11 cellular contexts compared by ENCODE assay signal in the genomic region with DNA sequence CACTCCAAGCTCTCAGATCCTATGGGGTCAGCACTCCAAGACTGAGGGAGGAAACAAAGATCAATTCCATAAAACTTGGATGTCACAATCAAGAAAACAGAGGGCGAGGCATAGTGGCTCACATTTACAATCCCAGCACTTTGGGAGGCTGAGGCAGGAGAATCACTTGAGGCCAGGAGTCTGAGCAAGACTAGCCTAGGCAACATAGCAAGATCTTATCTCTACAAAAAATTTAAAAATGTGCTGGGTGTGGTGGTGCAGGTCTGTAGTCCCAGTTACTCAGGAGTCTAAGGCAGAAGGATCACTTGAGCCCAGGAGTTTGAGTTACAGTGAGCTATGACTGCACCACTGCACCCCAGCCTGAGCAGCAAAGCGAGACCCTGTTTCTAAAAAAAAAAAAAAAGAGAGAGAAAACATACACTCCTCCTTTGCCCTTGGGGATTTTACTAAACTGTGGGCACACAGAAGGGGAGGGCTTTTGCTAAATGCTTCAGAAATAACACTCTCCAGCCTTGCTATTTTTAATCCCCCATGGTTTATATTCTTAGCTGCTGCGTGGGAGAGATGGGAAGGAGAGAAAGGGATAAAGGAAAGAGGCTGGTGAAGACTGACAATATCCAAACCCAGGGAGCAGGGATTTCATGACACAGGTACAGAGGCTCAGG. TPM values are rescaled to one million over a fixed set of nuclear protein-coding genes. Genes with fewer than 3 reads are reported as not detected.
DNase-seq lines count a peak whose midpoint lies in the region; ATAC-seq, FAIRE-seq and TF ChIP-seq lines count a peak whose summit lies in the region.
"Had no signal": no experiment of that assay in that cellular context is flagged by ENCODE, and none has a peak within 500 bp of the region (broad histone marks: within the 10 kb centered on the region; RNA-seq: fewer than 3 reads in every experiment).

No MANE protein-coding gene starts in this region.

- H3K4me3 Mint-ChIP-seq in Calu3 (ENCODE audit: low read depth, unreplicated experiment) (no peak overlapping the region), WTC11 (no peak overlapping the region)

- no peak for ATAC-seq in WTC11
- no peak for ATAC-seq in HG03565 (IDR thresholded peaks at IDR 0.05; ENCODE audit: unreplicated experiment)

- 47 to 93% methylated on average over 3 of the region's 3 CpGs for WGBS in esophagus squamous epithelium, 2 donors

- H3K27ac ChIP-seq in esophagus squamous epithelium (peak overlapping the region in 3 of 4 donors; percentile 64 to 80 (median 74)), skeletal muscle tissue (ENCODE audit: low read depth, low read length) (peak overlapping the region; percentile 45)
- H3K27ac ChIP-seq: hepatocyte had no signal

- TF ChIP-seq POLR2A in esophagus squamous epithelium (IDR thresholded peaks at IDR 0.05), result no peak

- no peak overlapping the region for H3K4me3 ChIP-seq in esophagus squamous epithelium
- no peak overlapping the region for H3K4me3 ChIP-seq in skeletal muscle tissue (ENCODE audit: low read length in 3 of 3)
- H3K4me3 ChIP-seq: hepatocyte had no signal

- POLR2A ChIA-PET in WTC11 (lab: Charles Lee), result interaction anchor here (0.6 to 0.7 kb wide), 2 partner anchors 18 to 181 kb away, joined by 4 to 6 read pairs; no protein-coding TSS in a partner anchor

- no peak for TF ChIP-seq CTCF in Calu3 (IDR thresholded peaks at IDR 0.05; ENCODE audit: unreplicated experiment)
- no peak for TF ChIP-seq CTCF in WTC11 (IDR thresholded peaks at IDR 0.05)
- no peak for TF ChIP-seq CTCF in esophagus squamous epithelium (IDR thresholded peaks at IDR 0.05)

- DNase-seq in Calu3 (no peak), WTC11 (ENCODE audit: low spot score) (no peak), esophagus squamous epithelium (lab: John Stamatoyannopoulos, UW) (no peak), NCI-H2171 treated with DMSO at 0.1 percent for 48 hours (lab: John Stamatoyannopoulos, UW) (no peak), kidney glomerular epithelial cell (lab: John Stamatoyannopoulos, UW) (no peak), HTR-8/SVneo (ENCODE audit: insufficient read length, low spot score) (no peak)
- DNase-seq: NCI-H524, occipital lobe had no signal

- H3K9me3 ChIP-seq in esophagus squamous epithelium (no peaks in the 10 kb centered on the region), skeletal muscle tissue (ENCODE audit: control insufficient read depth in 3 of 3, low read length in 3 of 3) (no peaks in the 10 kb centered on the region)

- peaks cover 34% of the 10 kb centered on the region for H3K4me1 Mint-ChIP-seq in Calu3 (ENCODE audit: low read depth, unreplicated experiment)
- H3K4me1 Mint-ChIP-seq in WTC11, result no peaks in the 10 kb centered on the region

- peak overlapping the region in 2 of 3 donors; percentile 20 to 64 for H3K9ac ChIP-seq in skeletal muscle tissue (ENCODE audit: low read depth in 1 of 3, low read length in 3 of 3)

- H3K27me3 Mint-ChIP-seq in Calu3 (ENCODE audit: unreplicated experiment), result no peaks in the 10 kb centered on the region
- H3K27me3 Mint-ChIP-seq in WTC11 (ENCODE audit: low read depth), result no peaks in the 10 kb centered on the region

- H3K27ac Mint-ChIP-seq in Calu3 (ENCODE audit: unreplicated experiment), result peak overlapping the region; percentile 98
- peak overlapping the region; percentile 23; the same call in 1 of the 2 replicates for H3K27ac Mint-ChIP-seq in WTC11

- intact Hi-C loops in Calu3 (cut with micrococcal nuclease; ENCODE audit: unreplicated experiment) (no loop called here), esophagus squamous epithelium (cut with DNase I) (no loop called here)

- H3K27me3 ChIP-seq in esophagus squamous epithelium (no peaks in the 10 kb centered on the region), skeletal muscle tissue (ENCODE audit: control insufficient read depth in 3 of 3, insufficient read depth in 3 of 3, low read length in 3 of 3) (no peaks in the 10 kb centered on the region)
- H3K27me3 ChIP-seq: hepatocyte had no signal

- H3K4me1 ChIP-seq in esophagus squamous epithelium, result peaks cover 5 to 31% (median 17%) of the 10 kb centered on the region in 3 donors
- peaks cover 32 to 34% (median 33%) of the 10 kb centered on the region in 3 donors for H3K4me1 ChIP-seq in skeletal muscle tissue (ENCODE audit: control insufficient read depth in 3 of 3, insufficient read depth in 3 of 3, low read length in 3 of 3)

- FAIRE-seq in HTR-8/SVneo (lab: Jason Lieb, UNC), result no peak

- H3K36me3 Mint-ChIP-seq in Calu3 (ENCODE audit: insufficient read depth, unreplicated experiment) (peaks cover 77% of the 10 kb centered on the region), WTC11 (peaks cover 63% of the 10 kb centered on the region)

- CTCF ChIA-PET in Calu3 (lab: Charles Lee) (interaction anchor here (0.9 kb wide), 1 partner anchor 43 kb away, joined by 3 read pairs; no protein-coding TSS in a partner anchor), WTC11 (lab: Charles Lee) (interaction anchor here (1.0 kb wide), 1 partner anchor 18 kb away, joined by 3 read pairs; a partner anchor contains a TSS)

- H3K36me3 ChIP-seq in esophagus squamous epithelium, result peaks cover 27 to 100% (median 78%) of the 10 kb centered on the region in 3 donors
- H3K36me3 ChIP-seq in skeletal muscle tissue (ENCODE audit: control insufficient read depth in 3 of 3, insufficient read depth in 3 of 3, low read length in 3 of 3), result peaks cover 46 to 74% (median 66%) of the 10 kb centered on the region in 3 donors

- H3K9me3 Mint-ChIP-seq in Calu3 (ENCODE audit: low read depth, unreplicated experiment) (no peaks in the 10 kb centered on the region), WTC11 (no peaks in the 10 kb centered on the region)

- no TSS peak for BruUV-seq in Calu3 (replicated peaks; lab: Mats Ljungman, UMichigan)

TF ChIP-seq in WTC11, 78 proteins besides CTCF, POLR2A, EP300 and RAD21 (continues in another document):
- TF ChIP-seq, protein P1, sequence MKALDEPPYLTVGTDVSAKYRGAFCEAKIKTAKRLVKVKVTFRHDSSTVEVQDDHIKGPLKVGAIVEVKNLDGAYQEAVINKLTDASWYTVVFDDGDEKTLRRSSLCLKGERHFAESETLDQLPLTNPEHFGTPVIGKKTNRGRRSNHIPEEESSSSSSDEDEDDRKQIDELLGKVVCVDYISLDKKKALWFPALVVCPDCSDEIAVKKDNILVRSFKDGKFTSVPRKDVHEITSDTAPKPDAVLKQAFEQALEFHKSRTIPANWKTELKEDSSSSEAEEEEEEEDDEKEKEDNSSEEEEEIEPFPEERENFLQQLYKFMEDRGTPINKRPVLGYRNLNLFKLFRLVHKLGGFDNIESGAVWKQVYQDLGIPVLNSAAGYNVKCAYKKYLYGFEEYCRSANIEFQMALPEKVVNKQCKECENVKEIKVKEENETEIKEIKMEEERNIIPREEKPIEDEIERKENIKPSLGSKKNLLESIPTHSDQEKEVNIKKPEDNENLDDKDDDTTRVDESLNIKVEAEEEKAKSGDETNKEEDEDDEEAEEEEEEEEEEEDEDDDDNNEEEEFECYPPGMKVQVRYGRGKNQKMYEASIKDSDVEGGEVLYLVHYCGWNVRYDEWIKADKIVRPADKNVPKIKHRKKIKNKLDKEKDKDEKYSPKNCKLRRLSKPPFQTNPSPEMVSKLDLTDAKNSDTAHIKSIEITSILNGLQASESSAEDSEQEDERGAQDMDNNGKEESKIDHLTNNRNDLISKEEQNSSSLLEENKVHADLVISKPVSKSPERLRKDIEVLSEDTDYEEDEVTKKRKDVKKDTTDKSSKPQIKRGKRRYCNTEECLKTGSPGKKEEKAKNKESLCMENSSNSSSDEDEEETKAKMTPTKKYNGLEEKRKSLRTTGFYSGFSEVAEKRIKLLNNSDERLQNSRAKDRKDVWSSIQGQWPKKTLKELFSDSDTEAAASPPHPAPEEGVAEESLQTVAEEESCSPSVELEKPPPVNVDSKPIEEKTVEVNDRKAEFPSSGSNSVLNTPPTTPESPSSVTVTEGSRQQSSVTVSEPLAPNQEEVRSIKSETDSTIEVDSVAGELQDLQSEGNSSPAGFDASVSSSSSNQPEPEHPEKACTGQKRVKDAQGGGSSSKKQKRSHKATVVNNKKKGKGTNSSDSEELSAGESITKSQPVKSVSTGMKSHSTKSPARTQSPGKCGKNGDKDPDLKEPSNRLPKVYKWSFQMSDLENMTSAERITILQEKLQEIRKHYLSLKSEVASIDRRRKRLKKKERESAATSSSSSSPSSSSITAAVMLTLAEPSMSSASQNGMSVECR (CRISPR knock-in tag; IDR thresholded peaks at IDR 0.05; ENCODE audit: borderline replicate concordance), result no peak
- TF ChIP-seq, protein P2, sequence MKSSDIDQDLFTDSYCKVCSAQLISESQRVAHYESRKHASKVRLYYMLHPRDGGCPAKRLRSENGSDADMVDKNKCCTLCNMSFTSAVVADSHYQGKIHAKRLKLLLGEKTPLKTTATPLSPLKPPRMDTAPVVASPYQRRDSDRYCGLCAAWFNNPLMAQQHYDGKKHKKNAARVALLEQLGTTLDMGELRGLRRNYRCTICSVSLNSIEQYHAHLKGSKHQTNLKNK (CRISPR knock-in tag; IDR thresholded peaks at IDR 0.05), result no peak
- TF ChIP-seq ZNF396 (CRISPR knock-in tag; IDR thresholded peaks at IDR 0.05; ENCODE audit: borderline replicate concordance), result no peak
- TF ChIP-seq ZNF416 (CRISPR knock-in tag; IDR thresholded peaks at IDR 0.05), result no peak
- TF ChIP-seq, protein P3, sequence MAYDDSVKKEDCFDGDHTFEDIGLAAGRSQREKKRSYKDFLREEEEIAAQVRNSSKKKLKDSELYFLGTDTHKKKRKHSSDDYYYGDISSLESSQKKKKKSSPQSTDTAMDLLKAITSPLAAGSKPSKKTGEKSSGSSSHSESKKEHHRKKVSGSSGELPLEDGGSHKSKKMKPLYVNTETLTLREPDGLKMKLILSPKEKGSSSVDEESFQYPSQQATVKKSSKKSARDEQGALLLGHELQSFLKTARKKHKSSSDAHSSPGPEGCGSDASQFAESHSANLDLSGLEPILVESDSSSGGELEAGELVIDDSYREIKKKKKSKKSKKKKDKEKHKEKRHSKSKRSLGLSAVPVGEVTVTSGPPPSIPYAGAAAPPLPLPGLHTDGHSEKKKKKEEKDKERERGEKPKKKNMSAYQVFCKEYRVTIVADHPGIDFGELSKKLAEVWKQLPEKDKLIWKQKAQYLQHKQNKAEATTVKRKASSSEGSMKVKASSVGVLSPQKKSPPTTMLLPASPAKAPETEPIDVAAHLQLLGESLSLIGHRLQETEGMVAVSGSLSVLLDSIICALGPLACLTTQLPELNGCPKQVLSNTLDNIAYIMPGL (CRISPR knock-in tag; IDR thresholded peaks at IDR 0.05), result no peak

RNA-seq across cellular contexts. Expression of a gene that starts 18.1 kb away (rescaled TPM):
- total RNA-seq in Calu3 (2022), result 69.2 and 97.6 TPM in 2 replicates
- 60.0 to 69.5 TPM (median 66.2 TPM) in 3 replicates for total RNA-seq in WTC11 (2021)
- total RNA-seq in esophagus squamous epithelium, result 10 to 100 TPM; 22.6 to 38.3 (median 27.5) TPM
- total RNA-seq in skeletal muscle tissue, result 135 TPM

RNA-seq across cellular contexts. Expression of a gene that starts 18.8 kb away (rescaled TPM):
- total RNA-seq in Calu3 (2022) (not detected in 2 replicates), WTC11 (2021) (not detected in 3 replicates), esophagus squamous epithelium (not detected), skeletal muscle tissue (not detected)
- total RNA-seq: occipital lobe had no signal

RNA-seq across cellular contexts. Expression of a gene that starts 26.0 kb away (rescaled TPM):
- total RNA-seq in Calu3 (2022), result 99.3 and 107 TPM in 2 replicates
- 46.0 to 64.4 TPM (median 59.8 TPM) in 3 replicates for total RNA-seq in WTC11 (2021)
- total RNA-seq in esophagus squamous epithelium, result 10 to 100 TPM; 12.4 to 48.1 (median 33.9) TPM
- total RNA-seq in skeletal muscle tissue, result 26.6 TPM

RNA-seq across cellular contexts. Expression of a gene that starts 49.1 kb away (rescaled TPM):
- 34.4 and 34.7 TPM in 2 replicates for total RNA-seq in Calu3 (2022)
- total RNA-seq in WTC11 (2021), result 25.1 to 29.3 TPM (median 27.2 TPM) in 3 replicates
- total RNA-seq in esophagus squamous epithelium, result 10 to 100 TPM; 35.3 to 55.4 (median 42.6) TPM
- total RNA-seq in skeletal muscle tissue, result 21.4 TPM
